18 cellular contexts compared by ENCODE assay signal in the genomic region with DNA sequence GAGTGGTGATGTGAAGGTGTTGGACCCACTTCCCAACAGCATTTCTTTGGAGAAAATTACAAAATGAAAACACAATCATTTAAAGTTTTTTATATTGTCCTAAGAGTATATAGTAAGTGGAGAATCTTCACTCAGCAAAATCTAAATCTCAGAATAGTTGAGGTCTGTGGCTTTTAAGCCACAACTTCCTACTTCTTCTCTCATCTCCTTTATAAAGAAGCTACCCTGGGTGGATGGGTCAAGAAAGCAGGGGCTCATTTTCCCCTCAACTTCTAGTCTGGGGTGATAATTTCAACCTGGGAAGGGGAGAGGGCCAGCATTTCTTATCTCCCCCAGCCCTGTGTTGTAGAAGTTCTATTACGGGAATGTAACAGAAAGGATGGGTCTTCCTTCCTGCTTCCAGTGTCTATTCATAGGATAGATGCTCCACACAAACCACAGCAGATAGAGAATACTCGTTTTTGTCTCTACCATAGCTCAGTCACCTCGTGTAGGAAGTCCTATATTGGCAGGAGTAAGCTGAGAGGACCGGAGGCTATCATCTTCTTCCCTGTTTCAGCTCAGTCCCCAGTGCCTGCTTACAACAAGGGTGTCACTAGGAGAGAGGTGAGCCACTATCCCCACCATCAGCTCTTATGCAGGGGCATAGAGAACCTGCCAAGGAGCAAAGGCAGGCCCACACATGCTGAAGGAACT.
"Had no signal": no experiment of that assay in that cellular context is flagged by ENCODE, and none has a peak within 500 bp of the region (broad histone marks: within the 10 kb centered on the region; RNA-seq: fewer than 3 reads in every experiment).

No MANE protein-coding gene starts in this region.

- DNase-seq: activated CD8-positive, alpha-beta memory T cell treated with anti-CD3 and anti-CD28 coated beads, Interleukin-2, amount 50 U/mL, for 48 hours; activated CD8-positive, alpha-beta T cell treated with anti-CD3 and anti-CD28 coated beads, Interleukin-2, amount 10 ng/mL, durations not matched to agents 7 days and 5 days; activated naive CD8-positive, alpha-beta T cell treated with anti-CD3 and anti-CD28 coated beads, Interleukin-2, amount 50 U/mL, for 24 hours; dorsolateral prefrontal cortex; glutamatergic neuron; left cardiac atrium; mucosa of descending colon; natural killer cell; nucleus accumbens; stimulated activated CD4-positive, alpha-beta T cell treated with anti-CD3 and anti-CD28 coated beads, Interleukin-12 subunit alpha, Interleukin-12 subunit beta, amount 100 ng/mL, for 4 hours; stimulated activated CD4-positive, alpha-beta T cell treated with anti-CD3 and anti-CD28 coated beads, Interleukin-2, amount 100 ng/mL, for 48 hours; stimulated activated CD8-positive, alpha-beta memory T cell treated with anti-CD3 and anti-CD28 coated beads, Interleukin-4, amount 100 ng/mL, for 48 hours; upper lobe of right lung had no signal

- H3K9me3 ChIP-seq: ascending aorta, esophagus muscularis mucosa, mucosa of descending colon, prostate gland, upper lobe of right lung had no signal

- H3K36me3 Mint-ChIP-seq: natural killer cell had no signal

- H3K4me3 Mint-ChIP-seq: activated CD8-positive, alpha-beta T cell treated with anti-CD3 and anti-CD28 coated beads, Interleukin-2, amount 10 ng/mL, durations not matched to agents 7 days and 5 days; activated naive CD8-positive, alpha-beta T cell treated with anti-CD3 and anti-CD28 coated beads, Interleukin-2, amount 50 U/mL, for 24 hours; natural killer cell; stimulated activated naive CD8-positive, alpha-beta T cell treated with anti-CD3 and anti-CD28 coated beads, Interleukin-15, Interleukin-2, amounts not matched to agents 100 ng/mL and 50 ng/mL, for 24 hours had no signal

- H3K4me3 ChIP-seq: ascending aorta, dorsolateral prefrontal cortex, esophagus muscularis mucosa, mucosa of descending colon, prostate gland, upper lobe of right lung had no signal

- H3K27ac Mint-ChIP-seq: activated CD8-positive, alpha-beta T cell treated with anti-CD3 and anti-CD28 coated beads, Interleukin-2, amount 10 ng/mL, durations not matched to agents 7 days and 5 days; activated naive CD8-positive, alpha-beta T cell treated with anti-CD3 and anti-CD28 coated beads, Interleukin-2, amount 50 U/mL, for 24 hours; natural killer cell; stimulated activated naive CD8-positive, alpha-beta T cell treated with anti-CD3 and anti-CD28 coated beads, Interleukin-15, Interleukin-2, amounts not matched to agents 100 ng/mL and 50 ng/mL, for 24 hours had no signal

- H3K4me1 ChIP-seq: ascending aorta, esophagus muscularis mucosa, prostate gland, upper lobe of right lung had no signal

- H3K36me3 ChIP-seq: ascending aorta, esophagus muscularis mucosa, prostate gland, upper lobe of right lung had no signal

- H3K4me1 Mint-ChIP-seq: activated naive CD8-positive, alpha-beta T cell treated with anti-CD3 and anti-CD28 coated beads, Interleukin-2, amount 50 U/mL, for 24 hours had no signal

- H3K27ac ChIP-seq: ascending aorta, dorsolateral prefrontal cortex, esophagus muscularis mucosa, prostate gland, upper lobe of right lung had no signal

- H3K9me3 Mint-ChIP-seq: activated naive CD8-positive, alpha-beta T cell treated with anti-CD3 and anti-CD28 coated beads, Interleukin-2, amount 50 U/mL, for 24 hours; natural killer cell; stimulated activated naive CD8-positive, alpha-beta T cell treated with anti-CD3 and anti-CD28 coated beads, Interleukin-15, Interleukin-2, amounts not matched to agents 100 ng/mL and 50 ng/mL, for 24 hours had no signal

- ATAC-seq: activated CD8-positive, alpha-beta T cell treated with anti-CD3 and anti-CD28 coated beads, Interleukin-2, amount 10 ng/mL, durations not matched to agents 7 days and 5 days; activated naive CD8-positive, alpha-beta T cell treated with anti-CD3 and anti-CD28 coated beads, Interleukin-2, amount 50 U/mL, for 24 hours; left cardiac atrium; mucosa of descending colon; natural killer cell; sciatic nerve; upper lobe of right lung had no signal

- H3K27me3 ChIP-seq: ascending aorta, dorsolateral prefrontal cortex, upper lobe of right lung had no signal
